In the genomic region with DNA sequence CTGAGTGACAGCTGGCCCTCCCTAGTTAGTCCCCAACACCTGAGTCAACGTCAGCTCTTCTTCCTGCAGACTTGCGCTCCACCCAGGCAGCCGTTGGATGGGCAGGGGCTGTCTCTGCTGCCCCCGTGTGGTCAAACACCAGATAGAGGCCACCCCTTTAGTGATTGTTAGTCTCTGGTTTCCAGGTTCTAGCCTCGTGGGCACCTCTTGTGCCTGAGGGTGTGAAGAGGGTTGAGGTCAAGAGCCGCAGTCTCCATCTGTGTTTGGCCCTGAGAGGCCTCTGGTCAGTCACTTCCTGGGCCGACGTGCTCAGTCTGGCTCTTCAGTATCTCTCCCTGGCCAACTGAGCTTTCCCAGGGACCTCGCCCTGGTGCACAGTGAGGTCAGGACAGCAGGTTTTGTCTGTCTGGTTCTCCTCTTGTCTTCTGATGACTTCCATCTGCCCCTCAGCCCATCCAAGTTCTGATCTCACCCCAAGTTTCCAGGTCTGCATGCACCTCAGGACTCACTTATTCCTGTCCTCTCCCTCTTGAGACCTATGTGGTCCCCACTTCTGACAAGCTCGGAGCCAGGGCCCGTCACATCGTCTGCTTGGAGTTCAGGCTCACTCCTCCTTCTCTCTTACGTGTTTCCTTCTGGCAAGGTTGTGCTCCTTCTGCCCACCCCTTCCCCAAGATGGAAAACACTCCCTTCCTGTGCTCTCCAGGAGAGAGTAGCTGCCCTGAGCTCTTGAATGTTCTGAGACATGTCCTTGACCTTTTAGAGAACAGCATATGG, we compare ENCODE assay signal across 8 cellular contexts. TPM values are rescaled to one million over a fixed set of nuclear protein-coding genes. Genes with fewer than 3 reads are reported as not detected.
DNase-seq lines count a peak whose midpoint lies in the region; ATAC-seq and TF ChIP-seq lines count a peak whose summit lies in the region.

No MANE protein-coding gene starts in this region.

- H3K4me3 Mint-ChIP-seq in chondrocyte (ENCODE audit: unreplicated experiment), result no peak overlapping the region

- H3K4me1 Mint-ChIP-seq in chondrocyte (ENCODE audit: low read depth), result peaks cover 7% of the 10 kb centered on the region

- no peaks in the 10 kb centered on the region for H3K9me3 Mint-ChIP-seq in chondrocyte (ENCODE audit: low read depth)

- H3K27me3 Mint-ChIP-seq in chondrocyte (ENCODE audit: low read depth), result no peaks in the 10 kb centered on the region

- TF ChIP-seq CTCF in chondrocyte (IDR thresholded peaks at IDR 0.05), result peak; percentile 91

- H3K36me3 Mint-ChIP-seq in chondrocyte (ENCODE audit: low read depth), result peaks cover 38% of the 10 kb centered on the region

- no peak for ATAC-seq in HG03280 (IDR thresholded peaks at IDR 0.05; ENCODE audit: unreplicated experiment)

- DNase-seq in NCI-H82 (lab: John Stamatoyannopoulos, UW), result peak; percentile 86
- DNase-seq in NCI-H82 treated with DMSO at 0.1 percent for 48 hours (lab: John Stamatoyannopoulos, UW; ENCODE audit: unreplicated experiment), result no peak
- peak; percentile 44 for DNase-seq in NCI-H1694 treated with DMSO at 0.1 percent for 48 hours (lab: John Stamatoyannopoulos, UW)
- DNase-seq in activated CD4-positive, alpha-beta T cell treated with anti-CD3 and anti-CD28 coated beads for 1 hour, result peak; percentile 46
- no peak for DNase-seq in chondrocyte (ENCODE audit: low spot score)
- DNase-seq in lung microvascular endothelial cell (ENCODE audit: low read depth in 2 of 2), result peak; percentile 65 to 72
- DNase-seq in stimulated activated CD8-positive, alpha-beta memory T cell treated with anti-CD3 and anti-CD28 coated beads, Interleukin-4, amount 100 ng/mL, for 48 hours, result peak; percentile 78

- no peak overlapping the region for H3K27ac Mint-ChIP-seq in chondrocyte (ENCODE audit: unreplicated experiment)

RNA-seq across cellular contexts. Expression of a gene that starts 20.9 kb away (rescaled TPM):
- 157 to 196 TPM (median 192 TPM) in 3 replicates for total RNA-seq in chondrocyte
- total RNA-seq in lung microvascular endothelial cell, result 21.4 and 41.4 TPM in 2 replicates

RNA-seq across cellular contexts. Expression of a gene that starts 48.1 kb away (rescaled TPM):
- total RNA-seq in chondrocyte (9.9 to 24.9 TPM (median 23.0 TPM) in 3 replicates), lung microvascular endothelial cell (under 0.01 and 0.22 TPM in 2 replicates)

Comparison
In these comparisons a context has a peak if more than half of its experiments do, and no peak if none do; other contexts are left out.
1. DNase-seq: peak in NCI-H82 (single experiment), NCI-H1694 treated with DMSO at 0.1 percent for 48 hours (single experiment), activated CD4-positive, alpha-beta T cell treated with anti-CD3 and anti-CD28 coated beads for 1 hour (single experiment), lung microvascular endothelial cell (2 of 2) and stimulated activated CD8-positive, alpha-beta memory T cell treated with anti-CD3 and anti-CD28 coated beads, Interleukin-4, amount 100 ng/mL, for 48 hours (single experiment); none in NCI-H82 treated with DMSO at 0.1 percent for 48 hours (single experiment) and chondrocyte (single experiment).